10 cellular contexts compared by ENCODE assay signal in the genomic region with DNA sequence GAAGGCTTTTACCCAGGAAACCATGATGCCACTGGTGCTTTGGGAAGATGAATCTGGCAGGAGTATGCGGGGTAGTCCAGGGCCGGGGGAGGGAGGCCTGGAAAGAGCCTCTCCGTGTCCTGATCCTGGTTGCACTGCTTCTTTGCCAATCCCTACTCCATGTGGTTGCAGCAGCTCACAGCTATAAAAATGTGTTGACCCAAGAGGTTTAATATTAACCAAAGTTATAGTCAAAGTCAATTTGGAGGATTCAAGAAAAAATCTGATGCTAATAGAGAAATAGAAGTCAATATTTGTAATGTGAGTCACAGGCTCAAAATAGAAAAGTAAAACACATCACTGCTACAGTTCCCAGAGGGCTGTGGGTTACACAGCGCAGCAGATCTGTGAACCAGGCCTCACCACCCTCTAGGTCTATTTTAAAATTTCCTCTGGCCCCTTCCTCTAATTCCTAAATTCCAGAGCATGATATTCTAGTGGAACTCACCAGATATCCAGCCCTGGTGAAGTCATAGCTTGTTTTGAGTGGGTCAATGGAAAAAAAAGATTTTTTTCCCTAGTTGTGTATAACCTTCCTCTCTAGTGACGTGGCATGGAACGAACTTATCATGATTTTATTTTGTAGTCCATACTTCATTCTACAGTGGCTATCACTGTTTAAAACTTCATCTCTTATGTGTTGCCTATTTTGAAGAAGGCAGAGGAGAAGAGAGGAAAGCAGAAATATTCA.
DNase-seq lines count a peak whose midpoint lies in the region; ATAC-seq and TF ChIP-seq lines count a peak whose summit lies in the region.
"Had no signal": no experiment of that assay in that cellular context is flagged by ENCODE, and none has a peak within 500 bp of the region (broad histone marks: within the 10 kb centered on the region; RNA-seq: fewer than 3 reads in every experiment).

No MANE protein-coding gene starts in this region.

- TF ChIP-seq CTCF in 22Rv1 (IDR thresholded peaks at IDR 0.05) (no peak), epithelial cell of proximal tubule (conservative IDR thresholded peaks at IDR 0.05; ENCODE audit: low read depth, low read length) (no peak)

- DNase-seq in HT1080 (ENCODE audit: low read depth) (peak; percentile 36), epithelial cell of proximal tubule (ENCODE audit: low read depth) (peak; percentile 93), mucosa of gallbladder (ENCODE audit: low spot score) (peak; percentile 59), SW480 (ENCODE audit: low spot score) (no peak), NCI-H1092 (lab: John Stamatoyannopoulos, UW) (no peak), NCI-H2227 (lab: John Stamatoyannopoulos, UW; ENCODE audit: unreplicated experiment) (no peak)
- DNase-seq: NCI-H1105 treated with DMSO at 0.1 percent for 48 hours had no signal

- peak overlapping the region; percentile 99 for H3K27ac ChIP-seq in 22Rv1

- no peak for ATAC-seq in GM18867 (IDR thresholded peaks at IDR 0.05; ENCODE audit: unreplicated experiment)

- no peak overlapping the region for H3K4me3 ChIP-seq in epithelial cell of proximal tubule (ENCODE audit: low read depth, low read length)
- H3K4me3 ChIP-seq: esophagus muscularis mucosa had no signal

Comparison
In these comparisons a context has a peak if more than half of its experiments do, and no peak if none do; other contexts are left out.
1. DNase-seq: peak in HT1080 (single experiment), epithelial cell of proximal tubule (single experiment) and mucosa of gallbladder (single experiment); none in SW480 (single experiment), NCI-H1092 (single experiment) and NCI-H2227 (single experiment).